Comparison of ENCODE assay signal across 13 cellular contexts in genomic region chr5:125005287-125005686, GRCh38.
DNase-seq lines count a peak whose midpoint lies in the region; ATAC-seq, FAIRE-seq and TF ChIP-seq lines count a peak whose summit lies in the region.
"Had no signal": no experiment of that assay in that cellular context is flagged by ENCODE, and none has a peak within 500 bp of the region (broad histone marks: within the 10 kb centered on the region; RNA-seq: fewer than 3 reads in every experiment).

No MANE protein-coding gene starts in this region.

- no peak for FAIRE-seq in endothelial cell of umbilical vein (lab: Jason Lieb, UNC)
- FAIRE-seq: urothelium cell line had no signal

- no peaks in the 10 kb centered on the region for H3K9me2 ChIP-seq in DOHH2 (replicated peaks; ENCODE audit: control insufficient read depth, low read length)
- H3K9me2 ChIP-seq in PC-9 (ENCODE audit: insufficient read depth) = 0 out of 2 replicates have a peak, but pooled peaks cover 3% of the 10 kb centered on the region

- no peak for TF ChIP-seq CTCF in DOHH2 (IDR thresholded peaks at IDR 0.05; ENCODE audit: low read depth, low read length, poor library complexity, severe bottlenecking)
- TF ChIP-seq CTCF in endothelial cell of umbilical vein (IDR thresholded peaks at IDR 0.05; ENCODE audit: extremely low read depth in 1 of 2, insufficient read depth in 1 of 2, low read depth in 1 of 2, low read length in 2 of 2) = no peak
- no peak for TF ChIP-seq CTCF in colonic mucosa (IDR thresholded peaks at IDR 0.05)
- no peak for TF ChIP-seq CTCF in PC-9 (conservative IDR thresholded peaks at IDR 0.05)

- H4K20me1 ChIP-seq in DOHH2 (ENCODE audit: control insufficient read depth, insufficient read depth, low read depth, low read length) = no peaks in the 10 kb centered on the region
- no peaks in the 10 kb centered on the region for H4K20me1 ChIP-seq in endothelial cell of umbilical vein (replicated peaks; ENCODE audit: control insufficient read depth, extremely low read depth, insufficient read depth, low read length)
- H4K20me1 ChIP-seq in PC-9 (ENCODE audit: insufficient read depth) = no peaks in the 10 kb centered on the region

- H3K4me1 ChIP-seq in DOHH2 (ENCODE audit: control insufficient read depth, low read length) (peaks cover 88% of the 10 kb centered on the region), endothelial cell of umbilical vein (ENCODE audit: control insufficient read depth, extremely low read depth, insufficient read depth, low read length) (no peaks in the 10 kb centered on the region), colonic mucosa (no peaks in the 10 kb centered on the region), PC-9 (replicated peaks; ENCODE audit: insufficient read depth) (no peaks in the 10 kb centered on the region)

- H3K4me3 ChIP-seq in DOHH2 (ENCODE audit: low read length) (peak overlapping the region; percentile 68), endothelial cell of umbilical vein (replicated peaks in 1 of 3; ENCODE audit: insufficient read depth in 1 of 3, low read depth in 1 of 3, low read length in 3 of 3) (no peak overlapping the region), colonic mucosa (no peak overlapping the region), PC-9 (no peak overlapping the region)
- H3K4me3 ChIP-seq: cardiac muscle cell, SJSA1 had no signal

- H2AFZ ChIP-seq in endothelial cell of umbilical vein (ENCODE audit: low read depth, low read length) = no peak overlapping the region
- H2AFZ ChIP-seq in PC-9 = no peak overlapping the region

- TF ChIP-seq POLR2A in endothelial cell of umbilical vein (IDR thresholded peaks at IDR 0.05; ENCODE audit: low read depth, low read length) = no peak

- no peaks in the 10 kb centered on the region for H3K9me1 ChIP-seq in endothelial cell of umbilical vein (replicated peaks; ENCODE audit: control insufficient read depth, extremely low read depth, insufficient read depth, low read length)

- CTCF ChIA-PET in endothelial cell of umbilical vein (lab: Charles Lee) (no interaction called here), PC-9 (lab: Charles Lee) (no interaction called here)

- H3K4me2 ChIP-seq in DOHH2 (ENCODE audit: low read length) = peak overlapping the region; percentile 93
- H3K4me2 ChIP-seq in endothelial cell of umbilical vein (ENCODE audit: insufficient read depth, low read length) = no peak overlapping the region
- no peak overlapping the region for H3K4me2 ChIP-seq in PC-9

- peaks cover 27% of the 10 kb centered on the region for H3F3A ChIP-seq in DOHH2 (ENCODE audit: control insufficient read depth, insufficient read depth)
- no peaks in the 10 kb centered on the region for H3F3A ChIP-seq in PC-9 (ENCODE audit: insufficient read depth, low read depth)

- dilution Hi-C loops in endothelial cell of umbilical vein (cut with MboI; ENCODE audit: extremely low pct_ligation_motif_present, low sequenced_read_pairs) = no loop called here

- ATAC-seq in GM21515 (IDR thresholded peaks at IDR 0.05; ENCODE audit: unreplicated experiment) = peak; percentile 46
- peak; percentile 42 for ATAC-seq in HG03520 (IDR thresholded peaks at IDR 0.05; ENCODE audit: unreplicated experiment)
- no peak for ATAC-seq in GM19455 (IDR thresholded peaks at IDR 0.05; ENCODE audit: unreplicated experiment)

- POLR2A ChIA-PET in endothelial cell of umbilical vein (lab: Charles Lee) (no interaction called here), PC-9 (lab: Charles Lee; ENCODE audit: unreplicated experiment) (no interaction called here)

- peak overlapping the region; percentile 93 for H3K27ac ChIP-seq in DOHH2 (ENCODE audit: low read depth, low read length)
- H3K27ac ChIP-seq in endothelial cell of umbilical vein (ENCODE audit: insufficient read depth, low read depth, low read length) = no peak overlapping the region
- H3K27ac ChIP-seq in colonic mucosa = no peak overlapping the region
- H3K27ac ChIP-seq in PC-9 = no peak overlapping the region
- H3K27ac ChIP-seq: SJSA1 had no signal

- H3K9ac ChIP-seq in endothelial cell of umbilical vein (replicated peaks; ENCODE audit: extremely low read depth, insufficient read depth, low read length) (no peak overlapping the region), colonic mucosa (ENCODE audit: low read depth in 2 of 2, low read length in 2 of 2) (no peak overlapping the region)

- H3K79me2 ChIP-seq in DOHH2 (ENCODE audit: control insufficient read depth, low read length) (no peaks in the 10 kb centered on the region), endothelial cell of umbilical vein (ENCODE audit: control insufficient read depth, insufficient read depth, low read length) (no peaks in the 10 kb centered on the region), PC-9 (ENCODE audit: low read depth) (no peaks in the 10 kb centered on the region)

- H3K9me3 ChIP-seq in DOHH2 (ENCODE audit: control insufficient read depth, insufficient read depth, low read length) (no peaks in the 10 kb centered on the region), endothelial cell of umbilical vein (replicated peaks; ENCODE audit: control insufficient read depth, insufficient read depth, low read length) (no peaks in the 10 kb centered on the region), colonic mucosa (no peaks in the 10 kb centered on the region), PC-9 (ENCODE audit: insufficient read depth, low read depth) (peaks cover 3% of the 10 kb centered on the region; the same call in 1 of the 2 replicates)
- H3K9me3 ChIP-seq: SJSA1 had no signal

- no TSS peak for BruUV-seq in endothelial cell of umbilical vein (replicated peaks; lab: Mats Ljungman, UMichigan)
- no TSS peak for BruUV-seq in PC-9 (replicated peaks; lab: Mats Ljungman, UMichigan)

- no peaks in the 10 kb centered on the region for H3K27me3 ChIP-seq in DOHH2 (ENCODE audit: control insufficient read depth, low read length)
- H3K27me3 ChIP-seq in endothelial cell of umbilical vein (ENCODE audit: control insufficient read depth in 2 of 2, insufficient read depth in 2 of 2, low read length in 2 of 2) = no peaks in the 10 kb centered on the region
- no peaks in the 10 kb centered on the region for H3K27me3 ChIP-seq in colonic mucosa
- no peaks in the 10 kb centered on the region for H3K27me3 ChIP-seq in PC-9 (ENCODE audit: insufficient read depth, low read depth)
- H3K27me3 ChIP-seq: cardiac muscle cell, SJSA1 had no signal

- intact Hi-C loops in endothelial cell of umbilical vein (cut with micrococcal nuclease) (no loop called here), colonic mucosa (cut with DNase I) (no loop called here), PC-9 (cut with micrococcal nuclease; ENCODE audit: unreplicated experiment) (no loop called here)

- H3K36me3 ChIP-seq in DOHH2 (ENCODE audit: control insufficient read depth, low read length) = peaks cover 9% of the 10 kb centered on the region; the same call in 1 of the 2 replicates
- no peaks in the 10 kb centered on the region for H3K36me3 ChIP-seq in endothelial cell of umbilical vein (ENCODE audit: control insufficient read depth in 2 of 2, extremely low read depth in 1 of 2, insufficient read depth in 2 of 2, low read length in 2 of 2)
- no peaks in the 10 kb centered on the region for H3K36me3 ChIP-seq in colonic mucosa
- no peaks in the 10 kb centered on the region for H3K36me3 ChIP-seq in PC-9 (ENCODE audit: low read depth)
- H3K36me3 ChIP-seq: cardiac muscle cell, SJSA1 had no signal

- DNase-seq in endothelial cell of umbilical vein (ENCODE audit: low read depth, low spot score) = peak; percentile 55
- DNase-seq in C1 segment of cervical spinal cord (lab: John Stamatoyannopoulos, UW) = no peak
- DNase-seq in colonic mucosa = no peak
- DNase-seq in PC-9 = no peak
- DNase-seq: activated CD4-positive, alpha-beta T cell treated with anti-CD3 and anti-CD28 coated beads for 4 hours; NCI-H510A had no signal

TF ChIP-seq in endothelial cell of umbilical vein, 7 proteins besides CTCF, POLR2A, EP300 and RAD21:
- TF ChIP-seq GATA2 (IDR thresholded peaks at IDR 0.05; ENCODE audit: insufficient read depth, insufficient read length, low read depth, low read length) (no peak), JUN (IDR thresholded peaks at IDR 0.05; ENCODE audit: borderline replicate concordance, insufficient read depth, insufficient read length, low read depth) (no peak), EZH2 (IDR thresholded peaks at IDR 0.05; ENCODE audit: borderline replicate concordance, low read depth, low read length, severe bottlenecking) (no peak), POLR2AphosphoS5 (IDR thresholded peaks at IDR 0.05; ENCODE audit: insufficient read depth, low read depth, low read length) (no peak), MYC (IDR thresholded peaks at IDR 0.05; ENCODE audit: low read depth, low read length) (no peak), FOS (IDR thresholded peaks at IDR 0.05; ENCODE audit: borderline replicate concordance, insufficient read depth, low read length) (no peak)
- TF ChIP-seq, protein P1, sequence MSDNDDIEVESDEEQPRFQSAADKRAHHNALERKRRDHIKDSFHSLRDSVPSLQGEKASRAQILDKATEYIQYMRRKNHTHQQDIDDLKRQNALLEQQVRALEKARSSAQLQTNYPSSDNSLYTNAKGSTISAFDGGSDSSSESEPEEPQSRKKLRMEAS (IDR thresholded peaks at IDR 0.05; ENCODE audit: insufficient read depth, insufficient read length) = no peak
